1 cellular context compared by ENCODE assay signal in genomic region chr5:78753093-78753531, GRCh38.
TF ChIP-seq lines count a peak whose summit lies in the region.

No MANE protein-coding gene starts in this region.

TF ChIP-seq in K562, 482 proteins besides CTCF, POLR2A, EP300 and RAD21 (continued from another document):
- TF ChIP-seq RERE (CRISPR knock-in tag; IDR thresholded peaks at IDR 0.05; ENCODE audit: borderline replicate concordance) (no peak), IRF2 (CRISPR knock-in tag; IDR thresholded peaks at IDR 0.05) (no peak)
- TF ChIP-seq, protein P1, sequence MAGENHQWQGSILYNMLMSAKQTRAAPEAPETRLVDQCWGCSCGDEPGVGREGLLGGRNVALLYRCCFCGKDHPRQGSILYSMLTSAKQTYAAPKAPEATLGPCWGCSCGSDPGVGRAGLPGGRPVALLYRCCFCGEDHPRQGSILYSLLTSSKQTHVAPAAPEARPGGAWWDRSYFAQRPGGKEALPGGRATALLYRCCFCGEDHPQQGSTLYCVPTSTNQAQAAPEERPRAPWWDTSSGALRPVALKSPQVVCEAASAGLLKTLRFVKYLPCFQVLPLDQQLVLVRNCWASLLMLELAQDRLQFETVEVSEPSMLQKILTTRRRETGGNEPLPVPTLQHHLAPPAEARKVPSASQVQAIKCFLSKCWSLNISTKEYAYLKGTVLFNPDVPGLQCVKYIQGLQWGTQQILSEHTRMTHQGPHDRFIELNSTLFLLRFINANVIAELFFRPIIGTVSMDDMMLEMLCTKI (IDR thresholded peaks at IDR 0.05; ENCODE audit: partially characterized antibody) = no peak
